ENCODE assay signal across 8 cellular contexts in genomic region chr2:74532222-74532621, GRCh38. TPM values are rescaled to one million over a fixed set of nuclear protein-coding genes. Genes with fewer than 3 reads are reported as not detected.
DNase-seq lines count a peak whose midpoint lies in the region; ATAC-seq and TF ChIP-seq lines count a peak whose summit lies in the region.

No MANE protein-coding gene starts in this region.

- ATAC-seq in HG02885 (IDR thresholded peaks at IDR 0.05; ENCODE audit: poor library complexity, unreplicated experiment), result no peak
- ATAC-seq in GM19328 (IDR thresholded peaks at IDR 0.05; ENCODE audit: unreplicated experiment), result no peak

- TF ChIP-seq CTCF in AG10803 (conservative IDR thresholded peaks at IDR 0.05; ENCODE audit: low read length) (peak; percentile 52), GM12865 (IDR thresholded peaks at IDR 0.05; ENCODE audit: insufficient read depth, low read depth, low read length, missing control alignments) (peak; percentile 22), foreskin fibroblast (IDR thresholded peaks at IDR 0.05; ENCODE audit: low read depth, low read length) (peak; percentile 13)

- in situ Hi-C loops in SK-MEL-5 (cut with HindIII; ENCODE audit: low pct_unique_long_range_greater_than_20kb, low sequenced_read_pairs), result no loop called here

- DNase-seq in AG10803 (ENCODE audit: low read depth) (peak; percentile 70), GM12865 (ENCODE audit: low read depth) (peak; percentile 65), SK-MEL-5 (ENCODE audit: low read depth, low spot score) (peak; percentile 76), foreskin fibroblast (peak; percentile 45 to 74), NCI-H1436 (lab: John Stamatoyannopoulos, UW) (no peak), NCI-H526 treated with DMSO at 0.1 percent for 48 hours (lab: John Stamatoyannopoulos, UW) (no peak)

- H3K4me3 ChIP-seq in AG10803 (ENCODE audit: low read length) (no peak overlapping the region), GM12865 (ENCODE audit: low read depth, low read length) (no peak overlapping the region), foreskin fibroblast (ENCODE audit: low read depth in 1 of 2, low read length in 2 of 2) (no peak overlapping the region)

RNA-seq across cellular contexts. Expression of gene HTRA2, which starts 2.5 kb away (rescaled TPM):
- 99.6 and 106 TPM in 2 replicates for total RNA-seq in SK-MEL-5 (2014; rRNA removed; shearing (Covaris generic))
- polyA plus RNA-seq in SK-MEL-5 (2015; cell fraction: cytosol; rRNA removed), result 80.9 and 83.0 TPM in 2 replicates
- polyA plus RNA-seq in SK-MEL-5 (2015; cell fraction: nucleus; rRNA removed), result 134 and 180 TPM in 2 replicates

RNA-seq across cellular contexts. Expression of gene AUP1, which starts 2.7 kb away (rescaled TPM):
- total RNA-seq in SK-MEL-5 (2014; rRNA removed; shearing (Covaris generic)), result 366 and 433 TPM in 2 replicates
- 301 and 335 TPM in 2 replicates for polyA plus RNA-seq in SK-MEL-5 (2015; cell fraction: cytosol; rRNA removed)
- 1,451 and 2,044 TPM in 2 replicates for polyA plus RNA-seq in SK-MEL-5 (2015; cell fraction: nucleus; rRNA removed)

RNA-seq across cellular contexts. Expression of gene DQX1, which starts 6.2 kb away (rescaled TPM):
- total RNA-seq in SK-MEL-5 (2014; rRNA removed; shearing (Covaris generic)), result 0.16 and 0.21 TPM in 2 replicates
- polyA plus RNA-seq in SK-MEL-5 (2015; cell fraction: cytosol; rRNA removed), result 0.25 and 0.47 TPM in 2 replicates
- polyA plus RNA-seq in SK-MEL-5 (2015; cell fraction: nucleus; rRNA removed), result 1.4 and 5.1 TPM in 2 replicates

RNA-seq across cellular contexts. Expression of gene TLX2, which starts 18.0 kb away (rescaled TPM):
- total RNA-seq in SK-MEL-5 (2014; rRNA removed; shearing (Covaris generic)), result 0.16 and 0.55 TPM in 2 replicates
- 0.12 TPM in 1 of 2 replicates, not detected in the other for polyA plus RNA-seq in SK-MEL-5 (2015; cell fraction: cytosol; rRNA removed)
- not detected in 2 replicates for polyA plus RNA-seq in SK-MEL-5 (2015; cell fraction: nucleus; rRNA removed)

RNA-seq across cellular contexts. Expression of gene LOXL3, which starts 21.5 kb away (rescaled TPM):
- 29.6 and 30.4 TPM in 2 replicates for total RNA-seq in SK-MEL-5 (2014; rRNA removed; shearing (Covaris generic))
- polyA plus RNA-seq in SK-MEL-5 (2015; cell fraction: cytosol; rRNA removed), result 50.1 and 58.5 TPM in 2 replicates
- 101 and 107 TPM in 2 replicates for polyA plus RNA-seq in SK-MEL-5 (2015; cell fraction: nucleus; rRNA removed)

Comparison
In these comparisons a context has a peak if more than half of its experiments do, and no peak if none do; other contexts are left out.
1. DNase-seq: peak in AG10803 (single experiment), GM12865 (single experiment), SK-MEL-5 (single experiment) and foreskin fibroblast (2 of 2); none in NCI-H1436 (single experiment) and NCI-H526 treated with DMSO at 0.1 percent for 48 hours (single experiment).
2. Peak in every context shown above with its lines, with median percentiles within 50 percentile points of each other: CTCF ChIP-seq.